In genomic region chr10:123402656-123403055, GRCh38 we compare ENCODE assay signal across 12 cellular contexts.
DNase-seq lines count a peak whose midpoint lies in the region; ATAC-seq and TF ChIP-seq lines count a peak whose summit lies in the region.
"Had no signal": no experiment of that assay in that cellular context is flagged by ENCODE, and none has a peak within 500 bp of the region (broad histone marks: within the 10 kb centered on the region; RNA-seq: fewer than 3 reads in every experiment).

No MANE protein-coding gene starts in this region.

- H3K36me3 ChIP-seq in ovary: no peaks in the 10 kb centered on the region

- TF ChIP-seq EP300 in ovary (IDR thresholded peaks at IDR 0.05): no peak

- intact Hi-C loops in ovary (cut with DNase I): no loop called here

- H3K27ac ChIP-seq in ovary: no peak overlapping the region

- in situ Hi-C loops in GM13976 (cut with MboI; ENCODE audit: low sequenced_read_pairs, unreplicated experiment): loop anchor here (10.0 kb wide), 1 partner anchor 132 kb away; no protein-coding TSS in a partner anchor

- peak; percentile 73 for ATAC-seq in GM21367 (IDR thresholded peaks at IDR 0.05; ENCODE audit: unreplicated experiment)
- peak; percentile 81 for ATAC-seq in HG03135 (IDR thresholded peaks at IDR 0.05; ENCODE audit: unreplicated experiment)
- ATAC-seq: activated CD8-positive, alpha-beta memory T cell treated with anti-CD3 and anti-CD28 coated beads, Interleukin-2, amount 10 ng/mL, durations not matched to agents 7 days and 5 days; right cardiac atrium; stimulated activated naive CD8-positive, alpha-beta T cell treated with anti-CD3 and anti-CD28 coated beads, Interleukin-15, amount 100 ng/mL, for 72 hours had no signal

- H3K4me1 ChIP-seq in ovary (ENCODE audit: insufficient read depth): no peaks in the 10 kb centered on the region

- TF ChIP-seq CTCF in GM13976 (IDR thresholded peaks at IDR 0.05; ENCODE audit: borderline replicate concordance, control extremely low read depth, extremely low read depth, insufficient read depth, missing control alignments): no peak
- TF ChIP-seq CTCF in ovary (IDR thresholded peaks at IDR 0.05): no peak

- WGBS in ovary, 3 donors: 55 to 63% (median 61%) methylated on average over 5 of the region's 5 CpGs

- no peaks in the 10 kb centered on the region for H3K27me3 ChIP-seq in ovary

- no peak overlapping the region for H3K4me3 ChIP-seq in ovary

- H3K9me3 ChIP-seq in ovary: peaks cover 0 to 4% of the 10 kb centered on the region in 2 donors

- DNase-seq in GM13976 (ENCODE audit: low spot score) (peak; percentile 77), SIG-M5 treated with dmso at 0.1 percent for 504 hours (lab: John Stamatoyannopoulos, UW; ENCODE audit: unreplicated experiment) (peak; percentile 65), NCI-H510A (lab: John Stamatoyannopoulos, UW) (no peak), NCI-H146 (lab: John Stamatoyannopoulos, UW) (no peak), COLO829 (ENCODE audit: low spot score) (no peak), ovary (no peak)
- DNase-seq: activated CD8-positive, alpha-beta memory T cell treated with anti-CD3 and anti-CD28 coated beads, Interleukin-2, amount 10 ng/mL, durations not matched to agents 7 days and 5 days; CD8-positive, alpha-beta memory T cell; right cardiac atrium; stimulated activated naive CD8-positive, alpha-beta T cell treated with anti-CD3 and anti-CD28 coated beads, Interleukin-15, amount 100 ng/mL, for 72 hours had no signal

- TF ChIP-seq POLR2A in ovary (IDR thresholded peaks at IDR 0.05): no peak

Comparison
In these comparisons a context has a peak if more than half of its experiments do, and no peak if none do; other contexts are left out.
1. DNase-seq: peak in GM13976 (single experiment) and SIG-M5 treated with dmso at 0.1 percent for 504 hours (single experiment); none in NCI-H510A (single experiment), NCI-H146 (single experiment), COLO829 (single experiment) and ovary (0 of 5).